In the genomic region with DNA sequence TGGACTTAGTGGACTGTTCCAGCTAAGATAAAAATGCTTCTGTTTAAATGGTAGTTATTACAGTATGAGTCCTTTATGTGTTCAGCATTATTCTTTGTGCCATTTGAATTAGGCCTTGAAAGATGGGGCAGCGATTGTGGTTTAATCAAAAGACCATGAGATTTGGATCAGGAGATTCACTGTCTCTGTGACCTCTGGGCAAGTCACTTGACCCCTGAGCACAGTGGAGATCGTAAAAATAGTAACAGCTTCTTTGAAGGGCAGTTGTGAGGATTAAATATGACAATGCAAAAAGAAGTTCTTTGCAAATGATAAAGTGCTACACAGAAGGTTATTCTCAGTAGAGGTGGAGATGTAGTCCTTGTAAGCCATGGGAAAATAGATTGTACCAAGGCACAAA, we compare ENCODE assay signal across 1 cellular context.
TF ChIP-seq lines count a peak whose summit lies in the region.

No MANE protein-coding gene starts in this region.

TF ChIP-seq in WTC11, 78 proteins besides CTCF, POLR2A, EP300 and RAD21 (continued from another document):
- TF ChIP-seq, protein P1, sequence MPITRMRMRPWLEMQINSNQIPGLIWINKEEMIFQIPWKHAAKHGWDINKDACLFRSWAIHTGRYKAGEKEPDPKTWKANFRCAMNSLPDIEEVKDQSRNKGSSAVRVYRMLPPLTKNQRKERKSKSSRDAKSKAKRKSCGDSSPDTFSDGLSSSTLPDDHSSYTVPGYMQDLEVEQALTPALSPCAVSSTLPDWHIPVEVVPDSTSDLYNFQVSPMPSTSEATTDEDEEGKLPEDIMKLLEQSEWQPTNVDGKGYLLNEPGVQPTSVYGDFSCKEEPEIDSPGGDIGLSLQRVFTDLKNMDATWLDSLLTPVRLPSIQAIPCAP (CRISPR knock-in tag; IDR thresholded peaks at IDR 0.05): no peak
- TF ChIP-seq ZNF416 (CRISPR knock-in tag; IDR thresholded peaks at IDR 0.05): no peak
- TF ChIP-seq, protein P2, sequence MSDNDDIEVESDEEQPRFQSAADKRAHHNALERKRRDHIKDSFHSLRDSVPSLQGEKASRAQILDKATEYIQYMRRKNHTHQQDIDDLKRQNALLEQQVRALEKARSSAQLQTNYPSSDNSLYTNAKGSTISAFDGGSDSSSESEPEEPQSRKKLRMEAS (CRISPR knock-in tag; IDR thresholded peaks at IDR 0.05): no peak
- TF ChIP-seq SMAD3 (CRISPR knock-in tag; IDR thresholded peaks at IDR 0.05; ENCODE audit: borderline replicate concordance): no peak
- TF ChIP-seq, protein P3, sequence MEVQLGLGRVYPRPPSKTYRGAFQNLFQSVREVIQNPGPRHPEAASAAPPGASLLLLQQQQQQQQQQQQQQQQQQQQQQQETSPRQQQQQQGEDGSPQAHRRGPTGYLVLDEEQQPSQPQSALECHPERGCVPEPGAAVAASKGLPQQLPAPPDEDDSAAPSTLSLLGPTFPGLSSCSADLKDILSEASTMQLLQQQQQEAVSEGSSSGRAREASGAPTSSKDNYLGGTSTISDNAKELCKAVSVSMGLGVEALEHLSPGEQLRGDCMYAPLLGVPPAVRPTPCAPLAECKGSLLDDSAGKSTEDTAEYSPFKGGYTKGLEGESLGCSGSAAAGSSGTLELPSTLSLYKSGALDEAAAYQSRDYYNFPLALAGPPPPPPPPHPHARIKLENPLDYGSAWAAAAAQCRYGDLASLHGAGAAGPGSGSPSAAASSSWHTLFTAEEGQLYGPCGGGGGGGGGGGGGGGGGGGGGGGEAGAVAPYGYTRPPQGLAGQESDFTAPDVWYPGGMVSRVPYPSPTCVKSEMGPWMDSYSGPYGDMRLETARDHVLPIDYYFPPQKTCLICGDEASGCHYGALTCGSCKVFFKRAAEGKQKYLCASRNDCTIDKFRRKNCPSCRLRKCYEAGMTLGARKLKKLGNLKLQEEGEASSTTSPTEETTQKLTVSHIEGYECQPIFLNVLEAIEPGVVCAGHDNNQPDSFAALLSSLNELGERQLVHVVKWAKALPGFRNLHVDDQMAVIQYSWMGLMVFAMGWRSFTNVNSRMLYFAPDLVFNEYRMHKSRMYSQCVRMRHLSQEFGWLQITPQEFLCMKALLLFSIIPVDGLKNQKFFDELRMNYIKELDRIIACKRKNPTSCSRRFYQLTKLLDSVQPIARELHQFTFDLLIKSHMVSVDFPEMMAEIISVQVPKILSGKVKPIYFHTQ (CRISPR knock-in tag; IDR thresholded peaks at IDR 0.05): no peak
- no peak for TF ChIP-seq CREB1 (CRISPR knock-in tag; IDR thresholded peaks at IDR 0.05)
- TF ChIP-seq NFE2L1 (CRISPR knock-in tag; IDR thresholded peaks at IDR 0.05): no peak
- TF ChIP-seq ATF1 (CRISPR knock-in tag; IDR thresholded peaks at IDR 0.05): no peak
- TF ChIP-seq, protein P4, sequence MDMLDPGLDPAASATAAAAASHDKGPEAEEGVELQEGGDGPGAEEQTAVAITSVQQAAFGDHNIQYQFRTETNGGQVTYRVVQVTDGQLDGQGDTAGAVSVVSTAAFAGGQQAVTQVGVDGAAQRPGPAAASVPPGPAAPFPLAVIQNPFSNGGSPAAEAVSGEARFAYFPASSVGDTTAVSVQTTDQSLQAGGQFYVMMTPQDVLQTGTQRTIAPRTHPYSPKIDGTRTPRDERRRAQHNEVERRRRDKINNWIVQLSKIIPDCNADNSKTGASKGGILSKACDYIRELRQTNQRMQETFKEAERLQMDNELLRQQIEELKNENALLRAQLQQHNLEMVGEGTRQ (CRISPR knock-in tag; IDR thresholded peaks at IDR 0.05): no peak
- no peak for TF ChIP-seq SMAD4 (CRISPR knock-in tag; IDR thresholded peaks at IDR 0.05)
- no peak for TF ChIP-seq TCF7 (CRISPR knock-in tag; IDR thresholded peaks at IDR 0.05; ENCODE audit: low read depth)
- TF ChIP-seq TP53 (CRISPR knock-in tag; IDR thresholded peaks at IDR 0.05): no peak
- TF ChIP-seq FOXK1 (CRISPR knock-in tag; IDR thresholded peaks at IDR 0.05): no peak
